Comparison of ENCODE assay signal across 8 cellular contexts in the genomic region with DNA sequence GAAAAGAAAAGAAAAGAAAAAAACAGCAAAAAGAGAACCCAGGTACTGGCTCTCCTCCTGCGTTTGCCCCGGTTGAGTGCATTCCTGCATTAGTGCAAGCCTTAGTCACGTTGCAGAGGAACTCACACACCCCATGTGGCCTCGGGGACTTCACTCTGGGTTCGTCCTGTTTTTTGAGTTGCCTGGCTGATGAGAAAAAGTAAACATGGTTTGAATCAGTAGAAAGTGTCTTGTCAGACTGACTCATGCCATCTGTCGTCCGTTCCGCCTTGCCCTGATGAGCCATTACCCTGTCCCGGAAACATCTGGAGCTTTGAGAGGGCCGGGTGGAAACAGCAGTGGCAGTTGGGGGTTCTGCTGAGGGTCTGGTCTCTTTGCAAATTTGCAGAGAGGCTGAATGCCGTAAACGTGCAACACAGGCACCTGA. TPM values are rescaled to one million over a fixed set of nuclear protein-coding genes. Genes with fewer than 3 reads are reported as not detected.
DNase-seq lines count a peak whose midpoint lies in the region; ATAC-seq and TF ChIP-seq lines count a peak whose summit lies in the region.

No MANE protein-coding gene starts in this region.

- peaks cover 82% of the 10 kb centered on the region for H3K4me1 Mint-ChIP-seq in activated CD4-positive, alpha-beta T cell treated with anti-CD3 and anti-CD28 coated beads, Interleukin-2, amount 10 ng/mL, durations not matched to agents 7 days and 5 days
- peaks cover 70% of the 10 kb centered on the region for H3K4me1 Mint-ChIP-seq in neural crest cell

- CTCF ChIA-PET in activated CD4-positive, alpha-beta T cell treated with anti-CD3 and anti-CD28 coated beads, Interleukin-2, amount 10 ng/mL, durations not matched to agents 7 days and 5 days (lab: Charles Lee): no interaction called here

- no peaks in the 10 kb centered on the region for H3K27me3 Mint-ChIP-seq in activated CD4-positive, alpha-beta T cell treated with anti-CD3 and anti-CD28 coated beads, Interleukin-2, amount 10 ng/mL, durations not matched to agents 7 days and 5 days
- H3K27me3 Mint-ChIP-seq in neural crest cell (ENCODE audit: low read depth): no peaks in the 10 kb centered on the region

- WGBS in urinary bladder: 16% methylated on average over 12 of the region's 12 CpGs

- ATAC-seq in GM19328 (IDR thresholded peaks at IDR 0.05; ENCODE audit: unreplicated experiment) (peak; percentile 82), HG03439 (IDR thresholded peaks at IDR 0.05; ENCODE audit: unreplicated experiment) (peak; percentile 92)

- peak; percentile 57 for DNase-seq in ACHN
- DNase-seq in activated CD4-positive, alpha-beta T cell treated with anti-CD3 and anti-CD28 coated beads, Interleukin-2, amount 10 ng/mL, durations not matched to agents 7 days and 5 days: peak; percentile 59
- peak; percentile 78 for DNase-seq in epithelial cell of proximal tubule (ENCODE audit: low read depth)
- no peak for DNase-seq in neural crest cell (ENCODE audit: low read depth, low spot score)
- no peak for DNase-seq in amygdala (lab: John Stamatoyannopoulos, UW)

- POLR2A ChIA-PET in activated CD4-positive, alpha-beta T cell treated with anti-CD3 and anti-CD28 coated beads, Interleukin-2, amount 10 ng/mL, durations not matched to agents 7 days and 5 days (lab: Charles Lee): no interaction called here

- H3K9me3 Mint-ChIP-seq in activated CD4-positive, alpha-beta T cell treated with anti-CD3 and anti-CD28 coated beads, Interleukin-2, amount 10 ng/mL, durations not matched to agents 7 days and 5 days: no peaks in the 10 kb centered on the region
- H3K9me3 Mint-ChIP-seq in neural crest cell: no peaks in the 10 kb centered on the region

- H3K27ac ChIP-seq in urinary bladder (ENCODE audit: low read depth): peak overlapping the region; percentile 53

- no peaks in the 10 kb centered on the region for H3K36me3 ChIP-seq in urinary bladder (ENCODE audit: insufficient read depth)

- TF ChIP-seq CTCF in epithelial cell of proximal tubule (conservative IDR thresholded peaks at IDR 0.05; ENCODE audit: low read depth, low read length): no peak
- TF ChIP-seq CTCF in neural crest cell (conservative IDR thresholded peaks at IDR 0.05): no peak

- in situ Hi-C loops in ACHN (cut with HindIII; ENCODE audit: low pct_ligation_motif_present, low pct_unique_long_range_greater_than_20kb, low sequenced_read_pairs): no loop called here

- peaks cover 39% of the 10 kb centered on the region for H3K36me3 Mint-ChIP-seq in activated CD4-positive, alpha-beta T cell treated with anti-CD3 and anti-CD28 coated beads, Interleukin-2, amount 10 ng/mL, durations not matched to agents 7 days and 5 days (ENCODE audit: low read depth)
- no peaks in the 10 kb centered on the region for H3K36me3 Mint-ChIP-seq in neural crest cell (ENCODE audit: low read depth)

- H3K4me1 ChIP-seq in urinary bladder (ENCODE audit: insufficient read depth): no peaks in the 10 kb centered on the region

- H3K4me3 Mint-ChIP-seq in activated CD4-positive, alpha-beta T cell treated with anti-CD3 and anti-CD28 coated beads, Interleukin-2, amount 10 ng/mL, durations not matched to agents 7 days and 5 days: peak overlapping the region; percentile 12
- peak overlapping the region; percentile 13 for H3K4me3 Mint-ChIP-seq in neural crest cell

- peak overlapping the region; percentile 87 for H3K27ac Mint-ChIP-seq in activated CD4-positive, alpha-beta T cell treated with anti-CD3 and anti-CD28 coated beads, Interleukin-2, amount 10 ng/mL, durations not matched to agents 7 days and 5 days
- H3K27ac Mint-ChIP-seq in neural crest cell (ENCODE audit: unreplicated experiment): no peak overlapping the region

- H3K4me3 ChIP-seq in epithelial cell of proximal tubule (ENCODE audit: low read depth, low read length): no peak overlapping the region
- no peak overlapping the region for H3K4me3 ChIP-seq in urinary bladder (ENCODE audit: low read depth, low read length)

RNA-seq across cellular contexts. Expression of a gene that starts 16.3 kb away (rescaled TPM):
- 100 to 1,000 TPM; 261 to 314 TPM for total RNA-seq in activated CD4-positive, alpha-beta T cell treated with anti-CD3 and anti-CD28 coated beads, Interleukin-2, amount 10 ng/mL, durations not matched to agents 7 days and 5 days
- total RNA-seq in epithelial cell of proximal tubule (215 and 226 TPM in 2 replicates), neural crest cell (158 and 165 TPM in 2 replicates), urinary bladder (95.6 TPM)
- polyA plus RNA-seq in urinary bladder: 496 TPM

RNA-seq across cellular contexts. Expression of a gene that starts 44.5 kb away (rescaled TPM):
- not detected for total RNA-seq in activated CD4-positive, alpha-beta T cell treated with anti-CD3 and anti-CD28 coated beads, Interleukin-2, amount 10 ng/mL, durations not matched to agents 7 days and 5 days
- total RNA-seq in epithelial cell of proximal tubule: not detected in 2 replicates
- total RNA-seq in neural crest cell: not detected in 2 replicates
- total RNA-seq in urinary bladder: 0.58 TPM
- 2.0 TPM for polyA plus RNA-seq in urinary bladder

Comparison
In these comparisons a context has a peak if more than half of its experiments do, and no peak if none do; other contexts are left out.
1. DNase-seq: peak in ACHN (single experiment), activated CD4-positive, alpha-beta T cell treated with anti-CD3 and anti-CD28 coated beads, Interleukin-2, amount 10 ng/mL, durations not matched to agents 7 days and 5 days (single experiment) and epithelial cell of proximal tubule (single experiment); none in neural crest cell (single experiment) and amygdala (0 of 56).